In the genomic region with DNA sequence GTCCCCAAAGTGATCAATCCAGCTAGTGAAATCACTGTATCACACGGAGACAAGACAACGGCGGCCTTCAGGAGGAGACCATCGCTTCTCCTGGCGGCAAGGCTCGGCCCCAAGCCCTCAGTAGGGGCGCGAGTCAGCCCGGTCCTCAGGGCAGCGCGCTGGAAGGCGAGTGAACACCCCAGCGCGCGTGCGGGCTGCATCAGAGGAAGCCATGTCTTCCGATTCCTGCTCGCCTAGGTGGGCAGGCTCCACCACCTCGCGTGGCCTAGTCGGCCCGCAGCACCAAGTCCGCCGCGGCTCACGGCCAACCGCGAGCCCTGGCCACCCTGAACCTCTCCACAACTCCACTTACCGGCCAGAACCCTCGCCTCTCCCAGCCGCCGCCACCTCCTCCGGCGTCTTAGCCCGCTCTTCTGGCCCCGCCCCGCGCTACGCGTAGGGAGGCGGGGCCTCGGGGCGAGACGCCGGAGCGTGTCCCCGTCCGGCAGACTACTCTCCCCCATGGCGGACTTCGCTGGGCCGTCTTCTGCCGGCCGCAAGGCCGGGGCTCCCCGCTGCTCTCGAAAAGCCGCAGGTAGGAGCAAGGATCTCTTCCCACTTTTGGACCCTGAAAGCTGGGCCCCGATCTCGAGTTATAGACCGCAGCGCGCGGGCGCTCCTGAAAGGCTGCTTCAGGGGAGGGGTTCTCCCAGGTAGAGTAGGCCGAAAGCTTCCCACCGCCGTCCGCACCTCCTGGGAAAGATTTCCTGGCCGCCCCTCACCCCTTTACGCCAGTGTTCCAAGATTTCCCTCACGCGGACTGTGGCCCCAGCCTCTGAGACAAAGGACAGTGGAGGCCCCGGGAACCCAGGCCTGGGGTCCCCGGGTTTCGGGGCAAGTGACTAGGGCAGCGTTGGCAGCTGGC, we compare ENCODE assay signal across 8 cellular contexts. TPM values are rescaled to one million over a fixed set of nuclear protein-coding genes. Genes with fewer than 3 reads are reported as not detected.
A peak's percentile ranks its signal among the peaks of the same experiment; 100 is the strongest.
DNase-seq lines count a peak whose midpoint lies in the region; ATAC-seq and TF ChIP-seq lines count a peak whose summit lies in the region.

TSS of gene GLMN (minus strand) at position 415 of the 904 bp plus-strand sequence. CDS start 988 bp downstream, outside the sequence.
TSS of gene RPAP2 (plus strand) at position 487 of the 904 bp plus-strand sequence. CDS start at position 502, 15 bp downstream.

- no peaks in the 10 kb centered on the region for H3K9me3 ChIP-seq in lower lobe of right lung

- ATAC-seq in GM19328 (IDR thresholded peaks at IDR 0.05; ENCODE audit: unreplicated experiment) (peak; percentile 98), HG03469 (IDR thresholded peaks at IDR 0.05; ENCODE audit: unreplicated experiment) (peak; percentile 89), lower lobe of right lung (peak; percentile 100)

- peak within 1 kb of the TSS; percentile 57 to 97 (median 89) for H3K4me3 ChIP-seq in dorsolateral prefrontal cortex
- peak within 1 kb of the TSS; percentile 77 for H3K4me3 ChIP-seq in lower lobe of right lung

- peak within 1 kb of the TSS; percentile 40 to 97 (median 89) for H3K27ac ChIP-seq in dorsolateral prefrontal cortex
- H3K27ac ChIP-seq in lower lobe of right lung: peak within 1 kb of the TSS; percentile 88

- H3K27me3 ChIP-seq in dorsolateral prefrontal cortex (no peaks in the 10 kb centered on the region), lower lobe of right lung (ENCODE audit: low read depth) (no peaks in the 10 kb centered on the region)

- intact Hi-C loops in dorsolateral prefrontal cortex (cut with DNase I) (loop anchor here (10.0 kb wide), 2 partner anchors 214 to 364 kb away; partner anchors contain the start of gene BTBD8 (in 1 of the 2)), lower lobe of right lung (cut with DNase I) (no loop called here)

- DNase-seq in CD1c-positive myeloid dendritic cell (ENCODE audit: extremely low spot score) (peak; percentile 90), NCI-H526 treated with DMSO at 0.1 percent for 48 hours (lab: John Stamatoyannopoulos, UW) (peak; percentile 92), dorsolateral prefrontal cortex (peak; percentile 45 to 87 (median 70)), lower lobe of right lung (peak; percentile 90)
- peak; percentile 74 to 78 for DNase-seq in activated CD4-positive, alpha-beta T cell treated with anti-CD3 and anti-CD28 coated beads, Interleukin-2, amount 50 U/mL, for 48 hours
- peak; percentile 19 to 60 (median 44) for DNase-seq in stimulated activated CD4-positive, alpha-beta T cell treated with anti-CD3 and anti-CD28 coated beads, TNF-alpha, amount 100 ng/mL, for 1 hour (ENCODE audit: low read depth in 3 of 3, low spot score in 1 of 3)

- peaks cover 23% of the 10 kb centered on the region for H3K36me3 ChIP-seq in lower lobe of right lung

- H3K4me1 ChIP-seq in lower lobe of right lung: peaks cover 21% of the 10 kb centered on the region

- TF ChIP-seq CTCF in dorsolateral prefrontal cortex (IDR thresholded peaks at IDR 0.05 in 54 of 56, conservative IDR thresholded peaks at IDR 0.05 in 2 of 56; ENCODE audit: low read depth in 1 of 56, partially characterized antibody in 56 of 56) (peak in 22 of 56 donors; percentile 0 to 44 (median 18)), lower lobe of right lung (IDR thresholded peaks at IDR 0.05) (no peak)

RNA-seq across cellular contexts. Expression of gene GLMN, which starts in this region (rescaled TPM):
- total RNA-seq in dorsolateral prefrontal cortex: 10 to 100 TPM in 119 of 120 experiments, 1 to 10 TPM in 1; 9.6 to 28.8 (median 19.1) TPM
- total RNA-seq in lower lobe of right lung: 6.5 TPM

RNA-seq across cellular contexts. Expression of gene RPAP2, which starts in this region (rescaled TPM):
- total RNA-seq in dorsolateral prefrontal cortex (10 to 100 TPM; 38.1 to 72.7 (median 52.8) TPM), lower lobe of right lung (20.0 TPM)

Comparison
In these comparisons a context has a peak if more than half of its experiments do, and no peak if none do; other contexts are left out.
1. Peak in every context shown above with its lines: DNase-seq, ATAC-seq, H3K4me3 ChIP-seq and H3K27ac ChIP-seq.